Comparison of ENCODE assay signal across 8 cellular contexts in the genomic region with DNA sequence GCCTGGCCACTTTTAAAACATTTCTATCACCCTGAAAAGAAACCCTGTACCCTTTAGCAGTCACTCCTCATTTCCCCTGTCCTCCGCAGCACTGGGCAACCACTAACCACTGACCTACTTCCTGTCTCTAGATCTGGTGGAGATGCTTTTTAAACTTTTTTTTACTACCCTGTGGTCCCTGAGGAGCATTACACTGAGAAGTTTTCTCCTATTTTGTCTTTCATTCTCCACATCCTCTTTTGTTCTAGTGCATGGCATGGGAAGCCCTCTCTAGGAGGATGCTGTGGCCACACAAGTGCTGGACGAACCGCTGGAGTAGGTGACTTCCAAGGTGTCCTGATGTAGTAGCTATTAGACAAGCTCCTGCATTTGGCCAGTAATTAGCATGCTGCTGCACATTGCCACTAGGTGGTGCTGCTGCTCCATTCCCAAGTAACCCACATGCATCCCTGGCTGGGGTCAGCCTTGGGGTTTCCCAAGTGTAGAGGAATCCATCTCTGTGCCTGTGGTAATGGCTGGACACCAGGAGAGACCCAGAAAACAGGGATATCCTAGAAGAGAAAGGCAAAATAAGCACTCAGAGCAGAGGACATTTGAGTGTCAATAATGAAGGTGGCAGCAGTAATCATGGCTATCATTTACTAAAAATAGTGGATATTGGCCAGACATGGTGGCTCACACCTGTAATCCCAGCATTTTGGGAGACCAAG.
DNase-seq lines count a peak whose midpoint lies in the region; ATAC-seq, FAIRE-seq and TF ChIP-seq lines count a peak whose summit lies in the region.

No MANE protein-coding gene starts in this region.

- no peaks in the 10 kb centered on the region for H3K79me2 ChIP-seq in SU-DHL-6 (ENCODE audit: insufficient read depth, low read length)

- no peak overlapping the region for H3K4me2 ChIP-seq in SU-DHL-6 (ENCODE audit: low read depth, low read length, poor library complexity, severe bottlenecking)

- no peak overlapping the region for H3K27ac ChIP-seq in SU-DHL-6 (ENCODE audit: low read depth, low read length)

- ATAC-seq in HG03097 (IDR thresholded peaks at IDR 0.05; ENCODE audit: low FRiP score, unreplicated experiment): no peak

- H3K4me3 ChIP-seq in SU-DHL-6 (ENCODE audit: insufficient read depth, low read length, poor library complexity, severe bottlenecking): no peak overlapping the region

- no peaks in the 10 kb centered on the region for H3K27me3 ChIP-seq in SU-DHL-6 (ENCODE audit: low read length)

- TF ChIP-seq CTCF in GM12873 (IDR thresholded peaks at IDR 0.05; ENCODE audit: insufficient read depth, low read depth, low read length, missing control alignments) (peak; percentile 99), SU-DHL-6 (IDR thresholded peaks at IDR 0.05; ENCODE audit: insufficient read depth, low read length, poor library complexity, severe bottlenecking) (peak; percentile 95), brain (conservative IDR thresholded peaks at IDR 0.05) (peak; percentile 97 to 98)

- no peaks in the 10 kb centered on the region for H3K27me3 Mint-ChIP-seq in brain

- no peak overlapping the region for H2AFZ ChIP-seq in SU-DHL-6 (ENCODE audit: low read depth, low read length, severe bottlenecking)

- H3K9me3 ChIP-seq in SU-DHL-6 (ENCODE audit: insufficient read depth, low read length): no peaks in the 10 kb centered on the region

- H3K36me3 ChIP-seq in SU-DHL-6 (ENCODE audit: low read length): no peaks in the 10 kb centered on the region

- DNase-seq in stimulated activated CD4-positive, alpha-beta T cell treated with anti-CD3 and anti-CD28 coated beads, Interleukin-2, amount 100 ng/mL, for 24 hours: peak; percentile 79 to 80
- DNase-seq in NCI-H69 (lab: John Stamatoyannopoulos, UW) (no peak), amygdala (lab: John Stamatoyannopoulos, UW) (no peak)

- no peaks in the 10 kb centered on the region for H3K9me3 Mint-ChIP-seq in brain

- H3K9ac ChIP-seq in SU-DHL-6 (ENCODE audit: low read length): no peak overlapping the region

- H3K27ac Mint-ChIP-seq in brain: peak overlapping the region; percentile 9 to 73 (median 27)

- H3K9me2 ChIP-seq in SU-DHL-6 (replicated peaks; ENCODE audit: insufficient read depth, low read length): no peaks in the 10 kb centered on the region

- no peak overlapping the region for H3K4me3 Mint-ChIP-seq in brain

- H3K4me1 Mint-ChIP-seq in brain: peaks cover under 1% of the 10 kb centered on the region

- no peaks in the 10 kb centered on the region for H3F3A ChIP-seq in SU-DHL-6 (ENCODE audit: insufficient read depth)

- no peaks in the 10 kb centered on the region for H4K20me1 ChIP-seq in SU-DHL-6 (ENCODE audit: low read depth, low read length)

- FAIRE-seq in islet of Langerhans (lab: Jason Lieb, UNC): peak; percentile 51

- H3K36me3 Mint-ChIP-seq in brain: peaks cover 31% of the 10 kb centered on the region

Comparison
In these comparisons a context has a peak if more than half of its experiments do, and no peak if none do; other contexts are left out.
1. DNase-seq: peak in stimulated activated CD4-positive, alpha-beta T cell treated with anti-CD3 and anti-CD28 coated beads, Interleukin-2, amount 100 ng/mL, for 24 hours (2 of 2); none in NCI-H69 (single experiment) and amygdala (0 of 56).
2. Peak in every context shown above with its lines, with median percentiles within 50 percentile points of each other: CTCF ChIP-seq.